ENCODE assay signal across 1 cellular context in the genomic region with DNA sequence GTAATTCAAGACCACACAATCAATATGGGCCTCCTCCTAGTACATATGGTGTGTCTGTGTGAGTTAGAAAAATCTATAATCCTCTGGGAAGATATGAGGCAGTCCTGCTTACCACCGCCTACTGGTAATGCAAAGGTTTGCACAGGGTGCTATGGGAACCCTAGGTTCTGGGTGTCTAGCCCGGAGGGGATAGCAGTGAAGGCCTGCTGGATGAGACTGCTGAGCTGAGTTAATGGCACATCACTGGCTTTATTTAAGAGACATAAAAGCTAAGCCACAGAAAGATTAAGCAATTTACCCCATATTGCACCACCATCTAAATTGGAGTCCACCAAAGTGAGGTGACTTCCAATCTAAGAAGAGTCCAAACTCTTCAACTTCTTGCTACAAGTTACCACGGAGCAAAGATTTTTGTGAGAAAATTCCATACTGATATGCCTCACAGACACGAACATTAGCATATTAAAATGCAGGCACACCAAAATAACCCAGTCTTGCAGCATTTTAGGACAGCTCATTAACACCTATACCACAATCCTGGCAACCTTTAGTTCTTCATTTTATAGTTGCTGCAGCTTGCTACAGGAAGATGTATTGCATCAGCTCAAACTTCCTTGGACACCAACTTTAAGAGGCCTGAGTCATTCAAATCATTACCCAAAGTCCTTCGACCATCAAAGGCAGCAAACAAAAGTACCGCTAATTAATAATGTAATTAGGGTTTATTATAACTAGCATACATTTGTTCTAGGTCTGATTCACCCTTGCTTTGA.
TF ChIP-seq lines count a peak whose summit lies in the region.

No MANE protein-coding gene starts in this region.

TF ChIP-seq in HCT116, 20 proteins besides CTCF, POLR2A, EP300 and RAD21:
- TF ChIP-seq, protein P1, sequence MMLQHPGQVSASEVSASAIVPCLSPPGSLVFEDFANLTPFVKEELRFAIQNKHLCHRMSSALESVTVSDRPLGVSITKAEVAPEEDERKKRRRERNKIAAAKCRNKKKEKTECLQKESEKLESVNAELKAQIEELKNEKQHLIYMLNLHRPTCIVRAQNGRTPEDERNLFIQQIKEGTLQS (IDR thresholded peaks at IDR 0.05): no peak
